In genomic region chr2:43220982-43221659, GRCh38 we compare ENCODE assay signal across 1 cellular context.
TF ChIP-seq lines count a peak whose summit lies in the region.

No MANE protein-coding gene starts in this region.

TF ChIP-seq in GM12878, 131 proteins besides CTCF, POLR2A, EP300 and RAD21 (continued from another document):
- TF ChIP-seq, protein P1, sequence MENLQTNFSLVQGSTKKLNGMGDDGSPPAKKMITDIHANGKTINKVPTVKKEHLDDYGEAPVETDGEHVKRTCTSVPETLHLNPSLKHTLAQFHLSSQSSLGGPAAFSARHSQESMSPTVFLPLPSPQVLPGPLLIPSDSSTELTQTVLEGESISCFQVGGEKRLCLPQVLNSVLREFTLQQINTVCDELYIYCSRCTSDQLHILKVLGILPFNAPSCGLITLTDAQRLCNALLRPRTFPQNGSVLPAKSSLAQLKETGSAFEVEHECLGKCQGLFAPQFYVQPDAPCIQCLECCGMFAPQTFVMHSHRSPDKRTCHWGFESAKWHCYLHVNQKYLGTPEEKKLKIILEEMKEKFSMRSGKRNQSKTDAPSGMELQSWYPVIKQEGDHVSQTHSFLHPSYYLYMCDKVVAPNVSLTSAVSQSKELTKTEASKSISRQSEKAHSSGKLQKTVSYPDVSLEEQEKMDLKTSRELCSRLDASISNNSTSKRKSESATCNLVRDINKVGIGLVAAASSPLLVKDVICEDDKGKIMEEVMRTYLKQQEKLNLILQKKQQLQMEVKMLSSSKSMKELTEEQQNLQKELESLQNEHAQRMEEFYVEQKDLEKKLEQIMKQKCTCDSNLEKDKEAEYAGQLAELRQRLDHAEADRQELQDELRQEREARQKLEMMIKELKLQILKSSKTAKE (IDR thresholded peaks at IDR 0.05; ENCODE audit: low read depth, poor library complexity, severe bottlenecking): no peak
- TF ChIP-seq, protein P2, sequence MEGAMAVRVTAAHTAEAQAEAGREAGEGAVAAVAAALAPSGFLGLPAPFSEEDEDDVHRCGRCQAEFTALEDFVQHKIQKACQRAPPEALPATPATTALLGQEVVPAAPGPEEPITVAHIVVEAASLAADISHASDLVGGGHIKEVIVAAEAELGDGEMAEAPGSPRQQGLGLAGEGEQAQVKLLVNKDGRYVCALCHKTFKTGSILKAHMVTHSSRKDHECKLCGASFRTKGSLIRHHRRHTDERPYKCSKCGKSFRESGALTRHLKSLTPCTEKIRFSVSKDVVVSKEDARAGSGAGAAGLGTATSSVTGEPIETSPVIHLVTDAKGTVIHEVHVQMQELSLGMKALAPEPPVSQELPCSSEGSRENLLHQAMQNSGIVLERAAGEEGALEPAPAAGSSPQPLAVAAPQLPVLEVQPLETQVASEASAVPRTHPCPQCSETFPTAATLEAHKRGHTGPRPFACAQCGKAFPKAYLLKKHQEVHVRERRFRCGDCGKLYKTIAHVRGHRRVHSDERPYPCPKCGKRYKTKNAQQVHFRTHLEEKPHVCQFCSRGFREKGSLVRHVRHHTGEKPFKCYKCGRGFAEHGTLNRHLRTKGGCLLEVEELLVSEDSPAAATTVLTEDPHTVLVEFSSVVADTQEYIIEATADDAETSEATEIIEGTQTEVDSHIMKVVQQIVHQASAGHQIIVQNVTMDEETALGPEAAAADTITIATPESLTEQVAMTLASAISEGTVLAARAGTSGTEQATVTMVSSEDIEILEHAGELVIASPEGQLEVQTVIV (IDR thresholded peaks at IDR 0.05; ENCODE audit: borderline replicate concordance, partially characterized antibody): no peak
- TF ChIP-seq E2F8 (IDR thresholded peaks at IDR 0.05; ENCODE audit: low read depth, partially characterized antibody) (no peak), YBX1 (IDR thresholded peaks at IDR 0.05) (no peak), NR2C2 (IDR thresholded peaks at IDR 0.05; ENCODE audit: borderline replicate concordance, control insufficient read depth, insufficient read length, low read depth) (no peak), IKZF1 (conservative IDR thresholded peaks at IDR 0.05) (no peak), ESRRA (IDR thresholded peaks at IDR 0.05; ENCODE audit: low read length) (no peak), SP1 (IDR thresholded peaks at IDR 0.05; ENCODE audit: low read depth, low read length) (no peak), IKZF2 (IDR thresholded peaks at IDR 0.05) (no peak), TBL1XR1 (IDR thresholded peaks at IDR 0.05; ENCODE audit: low read depth, low read length) (no peak), ZNF687 (IDR thresholded peaks at IDR 0.05) (peak; percentile 41; the same call in 1 of the 2 replicates), NFXL1 (IDR thresholded peaks at IDR 0.05; ENCODE audit: borderline replicate concordance) (no peak), POLR2AphosphoS5 (IDR thresholded peaks at IDR 0.05; ENCODE audit: low read length) (peak; percentile 18; the same call in 1 of the 2 replicates), CHD4 (IDR thresholded peaks at IDR 0.05) (no peak), GATAD2B (conservative IDR thresholded peaks at IDR 0.05; ENCODE audit: low read depth) (0 out of 2 replicates have a peak, but pooled peaks have one; percentile 15), TAF1 (IDR thresholded peaks at IDR 0.05; ENCODE audit: borderline replicate concordance, low read depth, low read length) (0 out of 2 replicates have a peak, but pooled peaks have one; percentile 2), MYB (IDR thresholded peaks at IDR 0.05; ENCODE audit: borderline replicate concordance, low read depth, low read length) (no peak), ELK1 (IDR thresholded peaks at IDR 0.05; ENCODE audit: low read depth, low read length) (no peak), POLR2AphosphoS2 (IDR thresholded peaks at IDR 0.05; ENCODE audit: low read depth, low read length) (no peak), BACH1 (IDR thresholded peaks at IDR 0.05; ENCODE audit: borderline replicate concordance) (peak; percentile 74; the same call in 1 of the 2 replicates), RCOR1 (conservative IDR thresholded peaks at IDR 0.05; ENCODE audit: low read depth, low read length) (no peak), HDGF (IDR thresholded peaks at IDR 0.05) (0 out of 2 replicates have a peak, but pooled peaks have one; percentile 28), FOS (IDR thresholded peaks at IDR 0.05; ENCODE audit: borderline replicate concordance, extremely low read depth, insufficient read length) (no peak), IRF3 (IDR thresholded peaks at IDR 0.05) (no peak), NFYA (IDR thresholded peaks at IDR 0.05; ENCODE audit: borderline replicate concordance, low read depth, low read length) (no peak), USF1 (IDR thresholded peaks at IDR 0.05; ENCODE audit: borderline replicate concordance, extremely low read length, insufficient read depth, low read depth, low read length) (no peak), CBX3 (IDR thresholded peaks at IDR 0.05; ENCODE audit: borderline replicate concordance, low read depth) (no peak), ZSCAN29 (IDR thresholded peaks at IDR 0.05) (no peak), EED (IDR thresholded peaks at IDR 0.05; ENCODE audit: low read depth) (0 out of 2 replicates have a peak, but pooled peaks have one; percentile 13), MTA3 (IDR thresholded peaks at IDR 0.05; ENCODE audit: borderline replicate concordance, low read length) (no peak), SUZ12 (IDR thresholded peaks at IDR 0.05; ENCODE audit: unreplicated experiment) (no peak), CHD2 (IDR thresholded peaks at IDR 0.05; ENCODE audit: borderline replicate concordance, low read depth, low read length) (no peak), JUND (IDR thresholded peaks at IDR 0.05; ENCODE audit: low read depth, low read length) (no peak), STAT3 (IDR thresholded peaks at IDR 0.05; ENCODE audit: low read depth, low read length) (no peak), SREBF2 (IDR thresholded peaks at IDR 0.05; ENCODE audit: low read length) (no peak), TCF3 (IDR thresholded peaks at IDR 0.05; ENCODE audit: borderline replicate concordance, insufficient read depth, low read depth, low read length) (peak; percentile 65; the same call in 1 of the 2 replicates), ZNF217 (IDR thresholded peaks at IDR 0.05) (no peak), CREB1 (IDR thresholded peaks at IDR 0.05; ENCODE audit: low read depth) (no peak), CEBPB (IDR thresholded peaks at IDR 0.05; ENCODE audit: borderline replicate concordance in 1 of 2, low read depth in 2 of 2, low read length in 2 of 2) (no peak)
- TF ChIP-seq, protein P3, sequence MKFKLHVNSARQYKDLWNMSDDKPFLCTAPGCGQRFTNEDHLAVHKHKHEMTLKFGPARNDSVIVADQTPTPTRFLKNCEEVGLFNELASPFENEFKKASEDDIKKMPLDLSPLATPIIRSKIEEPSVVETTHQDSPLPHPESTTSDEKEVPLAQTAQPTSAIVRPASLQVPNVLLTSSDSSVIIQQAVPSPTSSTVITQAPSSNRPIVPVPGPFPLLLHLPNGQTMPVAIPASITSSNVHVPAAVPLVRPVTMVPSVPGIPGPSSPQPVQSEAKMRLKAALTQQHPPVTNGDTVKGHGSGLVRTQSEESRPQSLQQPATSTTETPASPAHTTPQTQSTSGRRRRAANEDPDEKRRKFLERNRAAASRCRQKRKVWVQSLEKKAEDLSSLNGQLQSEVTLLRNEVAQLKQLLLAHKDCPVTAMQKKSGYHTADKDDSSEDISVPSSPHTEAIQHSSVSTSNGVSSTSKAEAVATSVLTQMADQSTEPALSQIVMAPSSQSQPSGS (IDR thresholded peaks at IDR 0.05; ENCODE audit: low read length): no peak
